Comparison of ENCODE assay signal across 10 cellular contexts in genomic region chr17:18981642-18982424, GRCh38. TPM values are rescaled to one million over a fixed set of nuclear protein-coding genes. Genes with fewer than 3 reads are reported as not detected.
DNase-seq lines count a peak whose midpoint lies in the region; ATAC-seq lines count a peak whose summit lies in the region.
"Had no signal": no experiment of that assay in that cellular context is flagged by ENCODE, and none has a peak within 500 bp of the region (broad histone marks: within the 10 kb centered on the region; RNA-seq: fewer than 3 reads in every experiment).

No MANE protein-coding gene starts in this region.

- DNase-seq in 8988T (peak; percentile 87), GOT3 (lab: John Stamatoyannopoulos, UW) (peak; percentile 20), T1000 (lab: John Stamatoyannopoulos, UW) (peak; percentile 64), kidney tubule cell (ENCODE audit: low spot score) (peak; percentile 87), amygdala (lab: John Stamatoyannopoulos, UW) (no peak), Ammon's horn (ENCODE audit: low spot score) (no peak), Right ventricle myocardium inferior (ENCODE audit: missing footprints) (no peak)
- DNase-seq in effector CD8-positive, alpha-beta T cell (lab: John Stamatoyannopoulos, UW): no peak
- DNase-seq: activated CD4-positive, alpha-beta T cell treated with anti-CD3 and anti-CD28 coated beads for 4 hours had no signal

- intact Hi-C loops in Right ventricle myocardium inferior (cut with DNase I): no loop called here

- ATAC-seq in Right ventricle myocardium inferior: no peak

RNA-seq across cellular contexts. Expression of gene FAM83G, which starts 22.7 kb away (rescaled TPM):
- 2.7 TPM for total RNA-seq in Right ventricle myocardium inferior

RNA-seq across cellular contexts. Expression of gene SLC5A10, which starts 29.9 kb away (rescaled TPM):
- total RNA-seq in Right ventricle myocardium inferior: not detected
- total RNA-seq: glomerular endothelial cell had no signal

Comparison
In these comparisons a context has a peak if more than half of its experiments do, and no peak if none do; other contexts are left out.
1. DNase-seq: peak in 8988T (single experiment), GOT3 (single experiment), T1000 (single experiment) and kidney tubule cell (single experiment); none in amygdala (0 of 56), Ammon's horn (single experiment), effector CD8-positive, alpha-beta T cell (single experiment) and Right ventricle myocardium inferior (single experiment).